14 cellular contexts compared by ENCODE assay signal in genomic region chr21:38244407-38244787, GRCh38. TPM values are rescaled to one million over a fixed set of nuclear protein-coding genes. Genes with fewer than 3 reads are reported as not detected.
DNase-seq lines count a peak whose midpoint lies in the region; ATAC-seq and TF ChIP-seq lines count a peak whose summit lies in the region.
"Had no signal": no experiment of that assay in that cellular context is flagged by ENCODE, and none has a peak within 500 bp of the region (broad histone marks: within the 10 kb centered on the region; RNA-seq: fewer than 3 reads in every experiment).

No MANE protein-coding gene starts in this region.

- peaks cover 12% of the 10 kb centered on the region for H3K27me3 Mint-ChIP-seq in activated CD8-positive, alpha-beta T cell treated with anti-CD3 and anti-CD28 coated beads, Interleukin-2, amount 10 ng/mL, durations not matched to agents 7 days and 5 days (ENCODE audit: low read depth)
- peaks cover 2 to 12% (median 4%) of the 10 kb centered on the region in 3 donors for H3K27me3 Mint-ChIP-seq in immature natural killer cell (ENCODE audit: low read depth in 3 of 3)
- H3K27me3 Mint-ChIP-seq: progenitor cell of endocrine pancreas had no signal

- H3K4me1 ChIP-seq in esophagus squamous epithelium = no peaks in the 10 kb centered on the region

- no peak overlapping the region for H3K4me3 ChIP-seq in esophagus squamous epithelium

- intact Hi-C loops in esophagus squamous epithelium (cut with DNase I) = no loop called here

- no peaks in the 10 kb centered on the region for H3K36me3 ChIP-seq in esophagus squamous epithelium

- no peak for TF ChIP-seq CTCF in esophagus squamous epithelium (IDR thresholded peaks at IDR 0.05)

- WGBS in esophagus squamous epithelium, 2 donors = 90 to 97% methylated on average over 2 of the region's 2 CpGs

- no peak overlapping the region for H3K4me3 Mint-ChIP-seq in activated CD8-positive, alpha-beta T cell treated with anti-CD3 and anti-CD28 coated beads, Interleukin-2, amount 10 ng/mL, durations not matched to agents 7 days and 5 days
- peak overlapping the region in 3 of 5 donors; percentile 43 to 65 (median 43) for H3K4me3 Mint-ChIP-seq in immature natural killer cell
- H3K4me3 Mint-ChIP-seq: IgD-negative memory B cell had no signal

- H3K4me1 Mint-ChIP-seq in activated CD8-positive, alpha-beta T cell treated with anti-CD3 and anti-CD28 coated beads, Interleukin-2, amount 10 ng/mL, durations not matched to agents 7 days and 5 days (ENCODE audit: low read depth) = peaks cover 27% of the 10 kb centered on the region
- peaks cover 17 to 42% of the 10 kb centered on the region in 2 donors for H3K4me1 Mint-ChIP-seq in immature natural killer cell
- H3K4me1 Mint-ChIP-seq: IgD-negative memory B cell had no signal

- peak; percentile 54 for DNase-seq in A172 (ENCODE audit: low spot score)
- peak; percentile 50 for DNase-seq in Daoy (ENCODE audit: low read depth)
- no peak for DNase-seq in activated CD8-positive, alpha-beta T cell treated with anti-CD3 and anti-CD28 coated beads, Interleukin-2, amount 10 ng/mL, durations not matched to agents 7 days and 5 days
- no peak for DNase-seq in immature natural killer cell
- no peak for DNase-seq in esophagus squamous epithelium (lab: John Stamatoyannopoulos, UW)
- no peak for DNase-seq in NCI-H524 (lab: John Stamatoyannopoulos, UW)
- no peak for DNase-seq in OCI-M2 (lab: John Stamatoyannopoulos, UW; ENCODE audit: unreplicated experiment)
- DNase-seq: activated gamma-delta T cell, C1 segment of cervical spinal cord, NCI-H146, NCI-H748 treated with DMSO at 0.1 percent for 48 hours had no signal

- H3K9me3 Mint-ChIP-seq in activated CD8-positive, alpha-beta T cell treated with anti-CD3 and anti-CD28 coated beads, Interleukin-2, amount 10 ng/mL, durations not matched to agents 7 days and 5 days (ENCODE audit: insufficient read depth) = no peaks in the 10 kb centered on the region
- no peaks in the 10 kb centered on the region for H3K9me3 Mint-ChIP-seq in immature natural killer cell

- H3K27me3 ChIP-seq in esophagus squamous epithelium = no peaks in the 10 kb centered on the region

- H3K27ac ChIP-seq in esophagus squamous epithelium = no peak overlapping the region

- POLR2A ChIA-PET in activated CD8-positive, alpha-beta T cell treated with anti-CD3 and anti-CD28 coated beads, Interleukin-2, amount 10 ng/mL, durations not matched to agents 7 days and 5 days (lab: Charles Lee) = no interaction called here

- peak; percentile 35 for ATAC-seq in activated CD8-positive, alpha-beta T cell treated with anti-CD3 and anti-CD28 coated beads, Interleukin-2, amount 10 ng/mL, durations not matched to agents 7 days and 5 days
- ATAC-seq in GM18502 (IDR thresholded peaks at IDR 0.05; ENCODE audit: poor library complexity, unreplicated experiment) = no peak

- H3K27ac Mint-ChIP-seq in activated CD8-positive, alpha-beta T cell treated with anti-CD3 and anti-CD28 coated beads, Interleukin-2, amount 10 ng/mL, durations not matched to agents 7 days and 5 days = peak overlapping the region; percentile 16
- peak overlapping the region; percentile 35 to 93 (median 84) for H3K27ac Mint-ChIP-seq in immature natural killer cell
- H3K27ac Mint-ChIP-seq: IgD-negative memory B cell, progenitor cell of endocrine pancreas had no signal

- no peaks in the 10 kb centered on the region for H3K9me3 ChIP-seq in esophagus squamous epithelium

- CTCF ChIA-PET in activated CD8-positive, alpha-beta T cell treated with anti-CD3 and anti-CD28 coated beads, Interleukin-2, amount 10 ng/mL, durations not matched to agents 7 days and 5 days (lab: Charles Lee) = interaction anchor here (1.0 to 1.4 kb wide), 2 partner anchors 10 to 108 kb away, joined by 3 to 4 read pairs; no protein-coding TSS in a partner anchor

- H3K36me3 Mint-ChIP-seq in activated CD8-positive, alpha-beta T cell treated with anti-CD3 and anti-CD28 coated beads, Interleukin-2, amount 10 ng/mL, durations not matched to agents 7 days and 5 days (ENCODE audit: low read depth) = peaks cover 2% of the 10 kb centered on the region
- no peaks in the 10 kb centered on the region for H3K36me3 Mint-ChIP-seq in immature natural killer cell
- H3K36me3 Mint-ChIP-seq: IgD-negative memory B cell had no signal

- TF ChIP-seq POLR2A in esophagus squamous epithelium (IDR thresholded peaks at IDR 0.05) = no peak

RNA-seq across cellular contexts. Expression of gene KCNJ15, which starts 12.4 kb away (rescaled TPM):
- 0.16 TPM in 1 of 2 replicates, not detected in the other for total RNA-seq in A172 (2014; rRNA removed; shearing (Covaris generic))
- 35.4 and 44.6 TPM in 2 replicates for total RNA-seq in Daoy (2014; rRNA removed; shearing (Covaris generic))
- not detected for total RNA-seq in activated CD8-positive, alpha-beta T cell treated with anti-CD3 and anti-CD28 coated beads, Interleukin-2, amount 10 ng/mL, durations not matched to agents 7 days and 5 days
- polyA plus RNA-seq in immature natural killer cell = not detected
- 10 to 100 TPM in 3 of 4 donors, 1 to 10 TPM in 1; 8.1 to 17.8 (median 15.8) TPM for total RNA-seq in esophagus squamous epithelium
- polyA plus RNA-seq: IgD-negative memory B cell had no signal

Comparison
In these comparisons a context has a peak if more than half of its experiments do, and no peak if none do; other contexts are left out.
1. DNase-seq: peak in A172 (single experiment) and Daoy (single experiment); none in activated CD8-positive, alpha-beta T cell treated with anti-CD3 and anti-CD28 coated beads, Interleukin-2, amount 10 ng/mL, durations not matched to agents 7 days and 5 days (single experiment), immature natural killer cell (0 of 3), esophagus squamous epithelium (single experiment), NCI-H524 (0 of 2) and OCI-M2 (single experiment).